ENCODE assay signal across 17 cellular contexts in genomic region chr5:140348104-140348503, GRCh38. TPM values are rescaled to one million over a fixed set of nuclear protein-coding genes. Genes with fewer than 3 reads are reported as not detected.
DNase-seq lines count a peak whose midpoint lies in the region; ATAC-seq and TF ChIP-seq lines count a peak whose summit lies in the region.
"Had no signal": no experiment of that assay in that cellular context is flagged by ENCODE, and none has a peak within 500 bp of the region (broad histone marks: within the 10 kb centered on the region; RNA-seq: fewer than 3 reads in every experiment).

No MANE protein-coding gene starts in this region.

- H3K9me2 ChIP-seq in OCI-LY7 (ENCODE audit: insufficient read depth, low read length): no peaks in the 10 kb centered on the region

- CTCF ChIA-PET in OCI-LY7 (lab: Charles Lee; ENCODE audit: unreplicated experiment): interaction anchor here (0.6 to 4.5 kb wide), 4 partner anchors 63 to 104 kb away, joined by 3 to 99 read pairs (median 3); no protein-coding TSS in a partner anchor

- POLR2A ChIA-PET in OCI-LY7 (lab: Charles Lee): interaction anchor here (0.6 to 2.2 kb wide), 8 partner anchors 12 to 103 kb away, joined by 3 to 9 read pairs (median 4); partner anchors contain the start of genes PFDN1 and SLC4A9

- H3K4me1 ChIP-seq in OCI-LY7 (ENCODE audit: insufficient read depth, low read length, poor library complexity, severe bottlenecking) (peaks cover 59% of the 10 kb centered on the region), foreskin keratinocyte (peaks cover 27% of the 10 kb centered on the region)

- BruUV-seq in OCI-LY7 (replicated peaks; lab: Mats Ljungman, UMichigan): no TSS peak

- H3K27me3 ChIP-seq in foreskin keratinocyte: no peaks in the 10 kb centered on the region
- H3K27me3 ChIP-seq: upper lobe of left lung had no signal

- peaks cover 6% of the 10 kb centered on the region for H3K27me3 Mint-ChIP-seq in activated CD4-positive, alpha-beta T cell treated with anti-CD3 and anti-CD28 coated beads, Interleukin-2, amount 10 ng/mL, durations not matched to agents 24 days and 14 days

- H3K36me3 Mint-ChIP-seq in activated CD4-positive, alpha-beta T cell treated with anti-CD3 and anti-CD28 coated beads, Interleukin-2, amount 10 ng/mL, durations not matched to agents 24 days and 14 days (ENCODE audit: low read depth): peaks cover 15% of the 10 kb centered on the region

- H3K4me3 Mint-ChIP-seq in activated CD4-positive, alpha-beta T cell treated with anti-CD3 and anti-CD28 coated beads, Interleukin-2, amount 10 ng/mL, durations not matched to agents 24 days and 14 days: peak overlapping the region; percentile 28

- H3K4me3 ChIP-seq in OCI-LY7 (ENCODE audit: low read depth, low read length, poor library complexity, severe bottlenecking) (peak overlapping the region; percentile 9), skin epidermis (no peak overlapping the region)
- H3K4me3 ChIP-seq: A549, smooth muscle cell, upper lobe of left lung had no signal

- intact Hi-C loops in activated CD4-positive, alpha-beta T cell treated with anti-CD3 and anti-CD28 coated beads, Interleukin-2, amount 10 ng/mL, durations not matched to agents 24 days and 14 days (cut with micrococcal nuclease): no loop called here
- intact Hi-C loops in OCI-LY7 (cut with micrococcal nuclease; ENCODE audit: unreplicated experiment): loop anchor here (5.0 kb wide), 2 partner anchors 66 to 241 kb away; no protein-coding TSS in a partner anchor

- no peaks in the 10 kb centered on the region for H3K79me2 ChIP-seq in OCI-LY7 (ENCODE audit: insufficient read depth, low read depth, low read length)

- H3K4me2 ChIP-seq in OCI-LY7 (ENCODE audit: low read length): peak overlapping the region; percentile 79
- H3K4me2 ChIP-seq: A549, KMS-11, smooth muscle cell had no signal

- no peak for TF ChIP-seq CTCF in OCI-LY7 (conservative IDR thresholded peaks at IDR 0.05; ENCODE audit: low read length)
- no peak for TF ChIP-seq CTCF in foreskin keratinocyte (conservative IDR thresholded peaks at IDR 0.05)

- no peaks in the 10 kb centered on the region for H3K9me3 Mint-ChIP-seq in activated CD4-positive, alpha-beta T cell treated with anti-CD3 and anti-CD28 coated beads, Interleukin-2, amount 10 ng/mL, durations not matched to agents 24 days and 14 days
- H3K9me3 Mint-ChIP-seq: naive thymus-derived CD4-positive, alpha-beta T cell had no signal

- H4K20me1 ChIP-seq in OCI-LY7 (ENCODE audit: insufficient read depth, low read length): no peaks in the 10 kb centered on the region

- no peak overlapping the region for H3K27ac Mint-ChIP-seq in activated CD4-positive, alpha-beta T cell treated with anti-CD3 and anti-CD28 coated beads, Interleukin-2, amount 10 ng/mL, durations not matched to agents 24 days and 14 days

- peaks cover 50% of the 10 kb centered on the region for H3K4me1 Mint-ChIP-seq in activated CD4-positive, alpha-beta T cell treated with anti-CD3 and anti-CD28 coated beads, Interleukin-2, amount 10 ng/mL, durations not matched to agents 24 days and 14 days

- no peaks in the 10 kb centered on the region for H3K36me3 ChIP-seq in OCI-LY7 (ENCODE audit: insufficient read depth, low read length)
- H3K36me3 ChIP-seq: upper lobe of left lung had no signal

- peak; percentile 63 for ATAC-seq in foreskin keratinocyte
- ATAC-seq: A549; naive thymus-derived CD4-positive, alpha-beta T cell; SK-N-SH treated with all-trans-retinoic acid at 6 μM for 48 hours had no signal

- H3K27ac ChIP-seq in OCI-LY7 (ENCODE audit: low read depth, low read length, poor library complexity, severe bottlenecking): peak overlapping the region; percentile 27
- H3K27ac ChIP-seq in foreskin keratinocyte: peak overlapping the region; percentile 83
- H3K27ac ChIP-seq in skin epidermis: peak overlapping the region in 13 of 21 experiments; percentile 0 to 86 (median 66)
- H3K27ac ChIP-seq: A549, KMS-11 had no signal

- DNase-seq in activated CD4-positive, alpha-beta T cell treated with anti-CD3 and anti-CD28 coated beads, Interleukin-2, amount 10 ng/mL, durations not matched to agents 24 days and 14 days: no peak
- DNase-seq in activated CD4-positive, alpha-beta T cell treated with anti-CD3 and anti-CD28 coated beads for 1 hour: no peak
- DNase-seq in OCI-LY7 (ENCODE audit: low spot score) (peak; percentile 57), foreskin keratinocyte (peak; percentile 91 to 96), NOMO-1 (lab: John Stamatoyannopoulos, UW; ENCODE audit: unreplicated experiment in 2 of 2) (no peak), MV-4-11 (lab: John Stamatoyannopoulos, UW) (no peak), DMS153 (lab: John Stamatoyannopoulos, UW) (no peak)
- DNase-seq: effector memory CD4-positive, alpha-beta T cell; naive thymus-derived CD4-positive, alpha-beta T cell; NCI-H187; NCI-H748 treated with DMSO at 0.1 percent for 48 hours; upper lobe of left lung had no signal

- H2AFZ ChIP-seq in OCI-LY7 (ENCODE audit: low read length): peak overlapping the region; percentile 54; the same call in 1 of the 2 replicates

- no peaks in the 10 kb centered on the region for H3K9me3 ChIP-seq in OCI-LY7 (ENCODE audit: low read length)
- H3K9me3 ChIP-seq: A549, upper lobe of left lung had no signal

RNA-seq across cellular contexts. Expression of gene HBEGF, which starts 1.7 kb away (rescaled TPM):
- 21.9 and 22.5 TPM in 2 replicates for total RNA-seq in activated CD4-positive, alpha-beta T cell treated with anti-CD3 and anti-CD28 coated beads, Interleukin-2, amount 10 ng/mL, durations not matched to agents 24 days and 14 days
- 4.7 and 5.6 TPM in 2 replicates for total RNA-seq in OCI-LY7 (2014; rRNA removed; shearing (Covaris generic))
- total RNA-seq in OCI-LY7 (2022) (20.2 and 30.9 TPM in 2 replicates), foreskin keratinocyte (12.1 and 15.0 TPM in 2 replicates)
- polyA plus RNA-seq in foreskin keratinocyte: 8.4 and 10.2 TPM in 2 replicates
- polyA plus RNA-seq: naive thymus-derived CD4-positive, alpha-beta T cell had no signal

RNA-seq across cellular contexts. Expression of gene SLC4A9, which starts 11.9 kb away (rescaled TPM):
- total RNA-seq in activated CD4-positive, alpha-beta T cell treated with anti-CD3 and anti-CD28 coated beads, Interleukin-2, amount 10 ng/mL, durations not matched to agents 24 days and 14 days: not detected in 2 replicates
- total RNA-seq in OCI-LY7 (2014; rRNA removed; shearing (Covaris generic)): 0.05 and 0.22 TPM in 2 replicates
- total RNA-seq in OCI-LY7 (2022): 2.6 and 5.1 TPM in 2 replicates
- 0.04 TPM in 1 of 2 replicates, not detected in the other for total RNA-seq in foreskin keratinocyte
- 0.08 TPM in 1 of 2 replicates, not detected in the other for polyA plus RNA-seq in foreskin keratinocyte
- total RNA-seq: smooth muscle cell had no signal
- polyA plus RNA-seq: A549; naive thymus-derived CD4-positive, alpha-beta T cell; smooth muscle cell had no signal

RNA-seq across cellular contexts. Expression of gene PFDN1, which starts 45.2 kb away (rescaled TPM):
- total RNA-seq in activated CD4-positive, alpha-beta T cell treated with anti-CD3 and anti-CD28 coated beads, Interleukin-2, amount 10 ng/mL, durations not matched to agents 24 days and 14 days: 51.5 and 57.9 TPM in 2 replicates
- total RNA-seq in OCI-LY7 (2014; rRNA removed; shearing (Covaris generic)): 36.6 and 51.3 TPM in 2 replicates
- total RNA-seq in OCI-LY7 (2022) (73.9 and 82.1 TPM in 2 replicates), foreskin keratinocyte (70.9 and 71.2 TPM in 2 replicates)
- 86.7 and 95.1 TPM in 2 replicates for polyA plus RNA-seq in foreskin keratinocyte

RNA-seq across cellular contexts. Expression of gene ANKHD1, which starts 53.5 kb away (rescaled TPM):
- 118 and 121 TPM in 2 replicates for total RNA-seq in activated CD4-positive, alpha-beta T cell treated with anti-CD3 and anti-CD28 coated beads, Interleukin-2, amount 10 ng/mL, durations not matched to agents 24 days and 14 days
- total RNA-seq in OCI-LY7 (2014; rRNA removed; shearing (Covaris generic)): 90.6 and 91.5 TPM in 2 replicates
- total RNA-seq in OCI-LY7 (2022) (138 and 143 TPM in 2 replicates), foreskin keratinocyte (51.0 and 54.5 TPM in 2 replicates)
- polyA plus RNA-seq in foreskin keratinocyte: 19.2 and 21.4 TPM in 2 replicates

Comparison
In these comparisons a context has a peak if more than half of its experiments do, and no peak if none do; other contexts are left out.
1. DNase-seq: peak in OCI-LY7 (single experiment) and foreskin keratinocyte (2 of 2); none in activated CD4-positive, alpha-beta T cell treated with anti-CD3 and anti-CD28 coated beads, Interleukin-2, amount 10 ng/mL, durations not matched to agents 24 days and 14 days (single experiment), activated CD4-positive, alpha-beta T cell treated with anti-CD3 and anti-CD28 coated beads for 1 hour (single experiment), NOMO-1 (0 of 2), MV-4-11 (single experiment) and DMS153 (single experiment).
2. H3K27ac ChIP-seq: peak in every context shown above with its lines; median percentile 83 in foreskin keratinocyte; 66 in skin epidermis; 27 in OCI-LY7.